Comparison of ENCODE assay signal across 25 cellular contexts in the genomic region with DNA sequence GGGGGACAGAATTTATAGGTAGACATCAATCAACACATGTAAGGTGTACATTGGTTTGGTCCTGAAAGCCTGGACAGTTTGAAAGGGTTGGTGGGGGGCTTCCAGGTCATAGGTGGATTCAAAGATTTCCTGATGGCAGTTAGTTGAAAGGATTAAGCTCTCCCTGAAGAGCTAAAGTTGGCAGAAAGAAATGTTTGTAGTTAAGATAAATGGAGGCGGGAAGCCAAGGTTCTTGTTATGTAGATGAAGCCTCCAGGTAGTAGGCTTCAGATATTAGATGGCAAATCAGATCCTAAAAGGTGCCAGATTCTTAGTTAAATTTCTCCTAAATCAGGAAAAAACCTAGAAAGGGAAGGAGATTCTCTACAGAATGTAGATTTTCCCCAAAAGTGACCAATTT. TPM values are rescaled to one million over a fixed set of nuclear protein-coding genes. Genes with fewer than 3 reads are reported as not detected.
DNase-seq lines count a peak whose midpoint lies in the region; ATAC-seq, FAIRE-seq and TF ChIP-seq lines count a peak whose summit lies in the region.
"Had no signal": no experiment of that assay in that cellular context is flagged by ENCODE, and none has a peak within 500 bp of the region (broad histone marks: within the 10 kb centered on the region; RNA-seq: fewer than 3 reads in every experiment).

No MANE protein-coding gene starts in this region.

- WGBS in mammary epithelial cell (ENCODE audit: low coverage, missing lambda C conversion rate): 100% methylated on average over 1 of the region's 1 CpG

- H3K36me3 ChIP-seq in vagina (peaks cover 0 to 23% of the 10 kb centered on the region in 2 donors), mammary epithelial cell (ENCODE audit: insufficient read depth, low read length) (peaks cover 15% of the 10 kb centered on the region)

- H3K9me3 Mint-ChIP-seq in WTC11 (peaks cover 7% of the 10 kb centered on the region), type B pancreatic cell (peaks cover 20% of the 10 kb centered on the region)

- H3K4me1 Mint-ChIP-seq in WTC11 (peaks cover 68% of the 10 kb centered on the region), type B pancreatic cell (ENCODE audit: unreplicated experiment) (peaks cover 38% of the 10 kb centered on the region)

- no peak overlapping the region for H2AFZ ChIP-seq in mammary epithelial cell (ENCODE audit: low read depth, low read length)

- CTCF ChIA-PET in WTC11 (lab: Charles Lee) (interaction anchor here (0.9 to 1.0 kb wide), 2 partner anchors 48 to 159 kb away, joined by 3 read pairs; no protein-coding TSS in a partner anchor), mammary epithelial cell (lab: Charles Lee; ENCODE audit: low non-redundant PET) (no interaction called here)

- no peaks in the 10 kb centered on the region for H3K9me3 ChIP-seq in vagina
- H3K9me3 ChIP-seq in mammary epithelial cell (replicated peaks; ENCODE audit: insufficient read depth, low read length): no peaks in the 10 kb centered on the region
- H3K9me3 ChIP-seq: SJCRH30 had no signal

- TF ChIP-seq CTCF in WTC11 (IDR thresholded peaks at IDR 0.05): no peak
- no peak for TF ChIP-seq CTCF in type B pancreatic cell (conservative IDR thresholded peaks at IDR 0.05)
- TF ChIP-seq CTCF in vagina (IDR thresholded peaks at IDR 0.05): no peak
- no peak for TF ChIP-seq CTCF in mammary epithelial cell (conservative IDR thresholded peaks at IDR 0.05 in 1 of 2, IDR thresholded peaks at IDR 0.05 in 1 of 2; ENCODE audit: extremely low read depth in 1 of 2, insufficient read depth in 1 of 2, low read depth in 1 of 2, low read length in 2 of 2)

- POLR2A ChIA-PET in WTC11 (lab: Charles Lee): interaction anchor here (0.6 kb wide), 1 partner anchor 89 kb away, joined by 3 read pairs; no protein-coding TSS in a partner anchor

- BruUV-seq in mammary epithelial cell (replicated peaks; lab: Mats Ljungman, UMichigan): no TSS peak

- DNase-seq in GM12891 (ENCODE audit: insufficient read length, low spot score): no peak
- no peak for DNase-seq in WTC11 (ENCODE audit: low spot score)
- peak; percentile 52 for DNase-seq in iPS-NIHi11 (ENCODE audit: low spot score)
- no peak for DNase-seq in type B pancreatic cell (ENCODE audit: extremely low spot score, unreplicated experiment)
- DNase-seq in vagina (ENCODE audit: extremely low spot score in 2 of 2): no peak
- DNase-seq in mammary epithelial cell: no peak
- DNase-seq in cerebellar nuclear complex (lab: John Stamatoyannopoulos, UW): no peak
- DNase-seq: EL; H7; IMR-90; NCI-H1105; NCI-H146; NCI-H2029; NCI-H226; NCI-H510A treated with DMSO at 0.1 percent for 48 hours; NCI-H748 treated with DMSO at 0.1 percent for 48 hours; NK-92 treated with Interleukin-12 subunit alpha and Interleukin-12 subunit beta, amount 100 ng/mL, for 24 hours; SJCRH30 had no signal

- no peaks in the 10 kb centered on the region for H4K20me1 ChIP-seq in mammary epithelial cell (ENCODE audit: insufficient read depth, low read length)

- H3K4me3 Mint-ChIP-seq in WTC11 (peak overlapping the region; percentile 53), type B pancreatic cell (peak overlapping the region; percentile 71)
- H3K4me3 Mint-ChIP-seq: B cell, CD14-positive monocyte had no signal

- TF ChIP-seq POLR2A in GM12891 (IDR thresholded peaks at IDR 0.05; ENCODE audit: low read depth, low read length) (no peak), vagina (IDR thresholded peaks at IDR 0.05) (no peak)

- peak; percentile 78 for ATAC-seq in WTC11
- ATAC-seq: Panc1 had no signal

- H3K27ac ChIP-seq in vagina: no peak overlapping the region
- H3K27ac ChIP-seq in mammary epithelial cell (ENCODE audit: insufficient read depth, low read depth, low read length): no peak overlapping the region
- H3K27ac ChIP-seq: HL-60, KMS-11, SJCRH30 had no signal

- H3K27me3 ChIP-seq in vagina (no peaks in the 10 kb centered on the region), mammary epithelial cell (ENCODE audit: insufficient read depth, low read length) (no peaks in the 10 kb centered on the region)
- H3K27me3 ChIP-seq: SJCRH30 had no signal

- intact Hi-C loops in vagina (cut with DNase I) (no loop called here), mammary epithelial cell (cut with micrococcal nuclease) (no loop called here)

- peak; percentile 47 for FAIRE-seq in GM12891 (lab: Jason Lieb, UNC)
- FAIRE-seq: A204.1 had no signal

- H3K9ac ChIP-seq in mammary epithelial cell (ENCODE audit: insufficient read depth, low read length): no peak overlapping the region
- H3K9ac ChIP-seq: KMS-11 had no signal

- peaks cover 68% of the 10 kb centered on the region for H3K79me2 ChIP-seq in mammary epithelial cell (ENCODE audit: insufficient read depth, low read length)

- no peak overlapping the region for H3K4me3 ChIP-seq in vagina
- no peak overlapping the region for H3K4me3 ChIP-seq in mammary epithelial cell (replicated peaks in 1 of 3; ENCODE audit: insufficient read depth in 1 of 3, low read depth in 2 of 3, low read length in 3 of 3)
- H3K4me3 ChIP-seq: SJCRH30 had no signal

- H3K36me3 Mint-ChIP-seq in WTC11 (peaks cover 42% of the 10 kb centered on the region), type B pancreatic cell (peaks cover 56% of the 10 kb centered on the region)

- in situ Hi-C loops in mammary epithelial cell (cut with MboI; ENCODE audit: low sequenced_read_pairs in 2 of 2): no loop called here

- H3K4me1 ChIP-seq in vagina (peaks cover 15% of the 10 kb centered on the region), mammary epithelial cell (ENCODE audit: insufficient read depth, low read length) (no peaks in the 10 kb centered on the region)
- H3K4me1 ChIP-seq: SJCRH30 had no signal

- H3K27me3 Mint-ChIP-seq in WTC11 (ENCODE audit: low read depth): no peaks in the 10 kb centered on the region
- no peaks in the 10 kb centered on the region for H3K27me3 Mint-ChIP-seq in type B pancreatic cell
- H3K27me3 Mint-ChIP-seq: B cell had no signal

- no peak overlapping the region for H3K4me2 ChIP-seq in mammary epithelial cell (ENCODE audit: insufficient read depth, low read depth, low read length)
- H3K4me2 ChIP-seq: KMS-11 had no signal

- H3K27ac Mint-ChIP-seq in WTC11 (peak overlapping the region; percentile 97), type B pancreatic cell (peak overlapping the region; percentile 67)
- H3K27ac Mint-ChIP-seq: B cell, CD14-positive monocyte had no signal

- dilution Hi-C loops in mammary epithelial cell (cut with HindIII; ENCODE audit: low sequenced_read_pairs): no loop called here

TF ChIP-seq in GM12891, 5 proteins besides CTCF, POLR2A, EP300 and RAD21:
- TF ChIP-seq SPI1 (IDR thresholded peaks at IDR 0.05; ENCODE audit: low read depth, low read length): no peak

TF ChIP-seq in WTC11, 78 proteins besides CTCF, POLR2A, EP300 and RAD21 (continues in another document):
- TF ChIP-seq SMAD3 (CRISPR knock-in tag; IDR thresholded peaks at IDR 0.05; ENCODE audit: borderline replicate concordance) (no peak), ZNF121 (CRISPR knock-in tag; IDR thresholded peaks at IDR 0.05) (no peak), ZNF317 (CRISPR knock-in tag; IDR thresholded peaks at IDR 0.05; ENCODE audit: borderline replicate concordance, low read depth) (no peak), ZNF416 (CRISPR knock-in tag; IDR thresholded peaks at IDR 0.05) (no peak), JAZF1 (CRISPR knock-in tag; IDR thresholded peaks at IDR 0.05) (no peak)
- TF ChIP-seq, protein P1, sequence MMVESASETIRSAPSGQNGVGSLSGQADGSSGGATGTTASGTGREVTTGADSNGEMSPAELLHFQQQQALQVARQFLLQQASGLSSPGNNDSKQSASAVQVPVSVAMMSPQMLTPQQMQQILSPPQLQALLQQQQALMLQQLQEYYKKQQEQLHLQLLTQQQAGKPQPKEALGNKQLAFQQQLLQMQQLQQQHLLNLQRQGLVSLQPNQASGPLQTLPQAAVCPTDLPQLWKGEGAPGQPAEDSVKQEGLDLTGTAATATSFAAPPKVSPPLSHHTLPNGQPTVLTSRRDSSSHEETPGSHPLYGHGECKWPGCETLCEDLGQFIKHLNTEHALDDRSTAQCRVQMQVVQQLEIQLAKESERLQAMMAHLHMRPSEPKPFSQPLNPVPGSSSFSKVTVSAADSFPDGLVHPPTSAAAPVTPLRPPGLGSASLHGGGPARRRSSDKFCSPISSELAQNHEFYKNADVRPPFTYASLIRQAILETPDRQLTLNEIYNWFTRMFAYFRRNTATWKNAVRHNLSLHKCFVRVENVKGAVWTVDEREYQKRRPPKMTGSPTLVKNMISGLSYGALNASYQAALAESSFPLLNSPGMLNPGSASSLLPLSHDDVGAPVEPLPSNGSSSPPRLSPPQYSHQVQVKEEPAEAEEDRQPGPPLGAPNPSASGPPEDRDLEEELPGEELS (CRISPR knock-in tag; IDR thresholded peaks at IDR 0.05): no peak
- TF ChIP-seq, protein P2, sequence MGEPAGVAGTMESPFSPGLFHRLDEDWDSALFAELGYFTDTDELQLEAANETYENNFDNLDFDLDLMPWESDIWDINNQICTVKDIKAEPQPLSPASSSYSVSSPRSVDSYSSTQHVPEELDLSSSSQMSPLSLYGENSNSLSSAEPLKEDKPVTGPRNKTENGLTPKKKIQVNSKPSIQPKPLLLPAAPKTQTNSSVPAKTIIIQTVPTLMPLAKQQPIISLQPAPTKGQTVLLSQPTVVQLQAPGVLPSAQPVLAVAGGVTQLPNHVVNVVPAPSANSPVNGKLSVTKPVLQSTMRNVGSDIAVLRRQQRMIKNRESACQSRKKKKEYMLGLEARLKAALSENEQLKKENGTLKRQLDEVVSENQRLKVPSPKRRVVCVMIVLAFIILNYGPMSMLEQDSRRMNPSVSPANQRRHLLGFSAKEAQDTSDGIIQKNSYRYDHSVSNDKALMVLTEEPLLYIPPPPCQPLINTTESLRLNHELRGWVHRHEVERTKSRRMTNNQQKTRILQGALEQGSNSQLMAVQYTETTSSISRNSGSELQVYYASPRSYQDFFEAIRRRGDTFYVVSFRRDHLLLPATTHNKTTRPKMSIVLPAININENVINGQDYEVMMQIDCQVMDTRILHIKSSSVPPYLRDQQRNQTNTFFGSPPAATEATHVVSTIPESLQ (CRISPR knock-in tag; IDR thresholded peaks at IDR 0.05): no peak

RNA-seq across cellular contexts. Expression of a gene that starts 9.0 kb away (rescaled TPM):
- polyA plus RNA-seq in GM12891 (2012; ENCODE audit: low read depth, missing spikeins): 0.03 TPM
- total RNA-seq in WTC11 (2021) (not detected in 3 replicates), type B pancreatic cell (ENCODE audit: low replicate concordance) (4.6 TPM in 1 of 2 replicates, not detected in the other), vagina (1.2 TPM), mammary epithelial cell (1 to 10 TPM; 1.1 to 1.2 TPM)
- 0.76 TPM for polyA plus RNA-seq in mammary epithelial cell
- 0.47 TPM for polyA minus RNA-seq in mammary epithelial cell
- total RNA-seq: B cell, H7, HT-29 had no signal
